24 cellular contexts compared by ENCODE assay signal in the genomic region with DNA sequence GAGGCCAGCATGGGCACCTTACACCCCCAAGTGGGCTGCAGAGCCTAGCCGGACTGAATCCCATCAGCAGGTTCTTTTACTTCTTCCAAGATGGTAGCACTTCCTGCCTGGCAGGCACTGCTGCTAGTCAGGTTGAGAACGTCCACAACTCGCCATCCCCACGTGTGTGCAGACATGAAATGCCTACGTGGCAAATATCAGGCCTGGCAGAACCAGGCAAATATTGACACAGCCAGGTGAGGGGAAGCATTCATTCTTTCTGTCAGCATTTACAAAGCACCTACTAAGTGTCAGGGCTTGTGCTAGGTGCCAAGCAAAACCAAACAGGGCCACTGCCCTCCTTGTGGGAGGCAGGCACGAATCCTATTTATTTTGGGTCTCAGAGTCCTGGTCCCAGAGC. TPM values are rescaled to one million over a fixed set of nuclear protein-coding genes. Genes with fewer than 3 reads are reported as not detected.
A peak's percentile ranks its signal among the peaks of the same experiment; 100 is the strongest.
DNase-seq lines count a peak whose midpoint lies in the region; ATAC-seq and TF ChIP-seq lines count a peak whose summit lies in the region.
"Had no signal": no experiment of that assay in that cellular context is flagged by ENCODE, and none has a peak within 500 bp of the region (broad histone marks: within the 10 kb centered on the region; RNA-seq: fewer than 3 reads in every experiment).

No MANE protein-coding gene starts in this region.

- H3K27me3 ChIP-seq in HUES48 (ENCODE audit: control insufficient read depth, insufficient read depth, low read length): no peaks in the 10 kb centered on the region
- H3K27me3 ChIP-seq in brain microvascular endothelial cell (replicated peaks): no peaks in the 10 kb centered on the region
- H3K27me3 ChIP-seq in A673 (replicated peaks; ENCODE audit: insufficient read depth, low read depth, low read length, poor library complexity): no peaks in the 10 kb centered on the region
- H3K27me3 ChIP-seq in uterus: no peaks in the 10 kb centered on the region

- ATAC-seq in GM21360 (IDR thresholded peaks at IDR 0.05; ENCODE audit: unreplicated experiment): no peak
- no peak for ATAC-seq in stimulated activated naive CD8-positive, alpha-beta T cell treated with anti-CD3 and anti-CD28 coated beads, Interleukin-15, Interleukin-2, amounts not matched to agents 100 U/mL and 50 U/mL, for 24 hours
- ATAC-seq: A549, Panc1 had no signal

- DNase-seq in brain microvascular endothelial cell (no peak), mesenteric fat pad (ENCODE audit: low spot score) (peak; percentile 85), A673 (ENCODE audit: low spot score) (no peak), uterus (no peak)
- DNase-seq in stimulated activated naive CD8-positive, alpha-beta T cell treated with anti-CD3 and anti-CD28 coated beads, Interleukin-15, Interleukin-2, amounts not matched to agents 100 U/mL and 50 U/mL, for 24 hours: no peak
- DNase-seq: Calu3; CD8-positive, alpha-beta memory T cell; DMS79 treated with DMSO at 0.1 percent for 48 hours; GF-D8; Kasumi-1; NCI-H1092 treated with DMSO at 0.1 percent for 48 hours; NCI-H1436; NCI-H187; NCI-H2081 treated with DMSO at 0.1 percent for 48 hours; NCI-H2171; NCI-H226; NCI-H510A; SHP77 had no signal

- BruUV-seq in A673 (replicated peaks; lab: Mats Ljungman, UMichigan): no TSS peak

- in situ Hi-C loops in brain microvascular endothelial cell (cut with HindIII; ENCODE audit: low pct_ligation_motif_present, low sequenced_read_pairs): no loop called here

- no peak for TF ChIP-seq POLR2A in uterus (IDR thresholded peaks at IDR 0.05)

- no peaks in the 10 kb centered on the region for H3K36me3 ChIP-seq in HUES48 (ENCODE audit: control insufficient read depth, insufficient read depth, low read length)
- no peaks in the 10 kb centered on the region for H3K36me3 ChIP-seq in brain microvascular endothelial cell (replicated peaks)
- H3K36me3 ChIP-seq in A673 (ENCODE audit: insufficient read depth, low read length, poor library complexity, severe bottlenecking): no peaks in the 10 kb centered on the region
- no peaks in the 10 kb centered on the region for H3K36me3 ChIP-seq in uterus

- POLR2A ChIA-PET in A673 (lab: Charles Lee; ENCODE audit: low non-redundant PET): no interaction called here

- H3K9ac ChIP-seq in HUES48 (ENCODE audit: low read depth, low read length): no peak overlapping the region

- intact Hi-C loops in A673 (cut with micrococcal nuclease; ENCODE audit: unreplicated experiment): no loop called here
- intact Hi-C loops in uterus (cut with DNase I; ENCODE audit: low total_unique reads): no loop called here

- H3K9me3 ChIP-seq in HUES48 (ENCODE audit: control insufficient read depth, insufficient read depth, low read length): no peaks in the 10 kb centered on the region
- no peaks in the 10 kb centered on the region for H3K9me3 ChIP-seq in A673 (ENCODE audit: low read depth, low read length, poor library complexity, severe bottlenecking)
- no peaks in the 10 kb centered on the region for H3K9me3 ChIP-seq in uterus
- H3K9me3 ChIP-seq: A549 had no signal

- H3K27ac ChIP-seq in HUES48 (ENCODE audit: low read depth, low read length): peak overlapping the region; percentile 84
- H3K27ac ChIP-seq in brain microvascular endothelial cell: peak overlapping the region; percentile 79
- no peak overlapping the region for H3K27ac ChIP-seq in A673 (ENCODE audit: low read depth, low read length, poor library complexity, severe bottlenecking)
- no peak overlapping the region for H3K27ac ChIP-seq in uterus
- H3K27ac ChIP-seq: RWPE1 had no signal

- TF ChIP-seq CTCF in brain microvascular endothelial cell (IDR thresholded peaks at IDR 0.05; ENCODE audit: low read depth, low read length, missing control alignments) (no peak), A673 (conservative IDR thresholded peaks at IDR 0.05; ENCODE audit: low read depth, low read length) (no peak), uterus (IDR thresholded peaks at IDR 0.05) (no peak)

- CTCF ChIA-PET in A673 (lab: Charles Lee): interaction anchor here (0.6 kb wide), 1 partner anchor 227 kb away, joined by 3 read pairs; no protein-coding TSS in a partner anchor

- H3K4me1 ChIP-seq in HUES48 (ENCODE audit: control insufficient read depth, insufficient read depth, low read length): peaks cover 12% of the 10 kb centered on the region
- H3K4me1 ChIP-seq in A673 (ENCODE audit: insufficient read depth, low read length, poor library complexity, severe bottlenecking): peaks cover 28% of the 10 kb centered on the region
- H3K4me1 ChIP-seq in uterus: no peaks in the 10 kb centered on the region

- H3K4me3 ChIP-seq in HUES48 (ENCODE audit: low read depth, low read length) (no peak overlapping the region), brain microvascular endothelial cell (ENCODE audit: low read depth, low read length) (no peak overlapping the region), A673 (ENCODE audit: low read depth, low read length, poor library complexity, severe bottlenecking) (no peak overlapping the region), uterus (no peak overlapping the region)
- H3K4me3 ChIP-seq: A549 had no signal

RNA-seq across cellular contexts. Expression of a gene that starts 52.3 kb away (rescaled TPM):
- total RNA-seq in mesenteric fat pad (not detected), A673 (2021) (42.7 and 49.1 TPM in 2 replicates), uterus (under 1 TPM in 2 of 4 donors, not detected in 2; 0.21 to 0.59 TPM)
- total RNA-seq: B cell; CD8-positive, alpha-beta memory T cell had no signal

Comparison
In these comparisons a context has a peak if more than half of its experiments do, and no peak if none do; other contexts are left out.
1. H3K27ac ChIP-seq: peak in HUES48 (single experiment) and brain microvascular endothelial cell (single experiment); none in A673 (single experiment) and uterus (0 of 2).
2. RNA of a gene that starts 52.3 kb away (total RNA-seq): 42.7 to 49.1 TPM in A673; 0.21 to 0.59 TPM in uterus and not detected in mesenteric fat pad (single experiment); every median in the first group is over 10 times any median in the second.